In genomic region chr7:141014091-141014490, GRCh38 we compare ENCODE assay signal across 8 cellular contexts. TPM values are rescaled to one million over a fixed set of nuclear protein-coding genes. Genes with fewer than 3 reads are reported as not detected.
DNase-seq lines count a peak whose midpoint lies in the region; ATAC-seq and TF ChIP-seq lines count a peak whose summit lies in the region.

No MANE protein-coding gene starts in this region.

- H3K9me3 Mint-ChIP-seq in natural killer cell, result no peaks in the 10 kb centered on the region

- peaks cover 3% of the 10 kb centered on the region; the same call in 1 of the 2 replicates for H3K27me3 ChIP-seq in DOHH2 (ENCODE audit: control insufficient read depth, low read length)
- no peaks in the 10 kb centered on the region for H3K27me3 ChIP-seq in H7 (ENCODE audit: control insufficient read depth, insufficient read depth, low read length)
- no peaks in the 10 kb centered on the region for H3K27me3 ChIP-seq in endocrine pancreas (ENCODE audit: control insufficient read depth, insufficient read depth, low read length)

- intact Hi-C loops in OCI-LY7 (cut with micrococcal nuclease; ENCODE audit: unreplicated experiment) (loop anchor here (1.0 to 10.0 kb wide), 8 partner anchors 90 to 839 kb away; partner anchors contain the start of genes BRAF, KDM7A, MKRN1 and NDUFB2), natural killer cell (cut with micrococcal nuclease) (loop anchor here (5.0 to 10.0 kb wide), 3 partner anchors 297 to 839 kb away; partner anchors contain the start of genes KDM7A and NDUFB2)

- H3K4me3 Mint-ChIP-seq in natural killer cell, result peak overlapping the region; percentile 97

- ATAC-seq in natural killer cell, result no peak

- H3K36me3 ChIP-seq in DOHH2 (ENCODE audit: control insufficient read depth, low read length) (peaks cover 37% of the 10 kb centered on the region), H7 (replicated peaks; ENCODE audit: control insufficient read depth, insufficient read depth, low read length) (no peaks in the 10 kb centered on the region), OCI-LY7 (ENCODE audit: insufficient read depth, low read length) (peaks cover 16% of the 10 kb centered on the region), endocrine pancreas (ENCODE audit: control insufficient read depth, insufficient read depth, low read length) (no peaks in the 10 kb centered on the region)

- no TSS peak for BruUV-seq in OCI-LY7 (replicated peaks; lab: Mats Ljungman, UMichigan)

- peaks cover 42 to 44% of the 10 kb centered on the region in 2 donors for H3K4me1 Mint-ChIP-seq in natural killer cell

- peak overlapping the region; percentile 99 to 100 for H3K27ac Mint-ChIP-seq in natural killer cell

- peak overlapping the region; percentile 81 for H2AFZ ChIP-seq in OCI-LY7 (ENCODE audit: low read length)

- peak overlapping the region; percentile 78 for H3K9ac ChIP-seq in endocrine pancreas (ENCODE audit: control insufficient read depth, insufficient read depth, low read length)

- H3K4me1 ChIP-seq in DOHH2 (ENCODE audit: control insufficient read depth, low read length) (peaks cover 27% of the 10 kb centered on the region), OCI-LY7 (ENCODE audit: insufficient read depth, low read length, poor library complexity, severe bottlenecking) (peaks cover 20% of the 10 kb centered on the region), endocrine pancreas (ENCODE audit: control insufficient read depth, insufficient read depth, low read length) (peaks cover 27% of the 10 kb centered on the region)

- POLR2A ChIA-PET in OCI-LY7 (lab: Charles Lee), result interaction anchor here (0.5 to 2.0 kb wide), 10 partner anchors 9 to 558 kb away, joined by 3 to 9 read pairs (median 4); partner anchors contain the start of gene AGK

- no peak for TF ChIP-seq CTCF in DOHH2 (IDR thresholded peaks at IDR 0.05; ENCODE audit: low read depth, low read length, poor library complexity, severe bottlenecking)
- TF ChIP-seq CTCF in OCI-LY7 (conservative IDR thresholded peaks at IDR 0.05; ENCODE audit: low read length), result no peak
- TF ChIP-seq CTCF in natural killer cell (IDR thresholded peaks at IDR 0.05), result no peak

- CTCF ChIA-PET in OCI-LY7 (lab: Charles Lee; ENCODE audit: unreplicated experiment), result interaction anchor here (0.9 to 1.1 kb wide), 2 partner anchors 11 to 311 kb away, joined by 5 read pairs; no protein-coding TSS in a partner anchor

- H3F3A ChIP-seq in DOHH2 (ENCODE audit: control insufficient read depth, insufficient read depth), result 0 out of 2 replicates have a peak, but pooled peaks cover 3% of the 10 kb centered on the region

- DNase-seq in H7, result no peak
- no peak for DNase-seq in OCI-LY7 (ENCODE audit: low spot score)
- DNase-seq in natural killer cell, result no peak
- DNase-seq in D341Med (ENCODE audit: low spot score), result no peak
- no peak for DNase-seq in HuH-7 (ENCODE audit: low spot score)
- no peak for DNase-seq in islet precursor cell

- peaks cover 16 to 26% of the 10 kb centered on the region in 2 donors for H3K27me3 Mint-ChIP-seq in natural killer cell (ENCODE audit: low read depth in 2 of 2)

- peak overlapping the region; percentile 91 for H3K4me3 ChIP-seq in DOHH2 (ENCODE audit: low read length)
- H3K4me3 ChIP-seq in H7 (ENCODE audit: insufficient read depth, low read depth, low read length), result peak overlapping the region; percentile 58
- peak overlapping the region; percentile 87 for H3K4me3 ChIP-seq in OCI-LY7 (ENCODE audit: low read depth, low read length, poor library complexity, severe bottlenecking)
- peak overlapping the region; percentile 92 for H3K4me3 ChIP-seq in endocrine pancreas (ENCODE audit: control insufficient read depth, insufficient read depth, low read length)

- H3K9me2 ChIP-seq in DOHH2 (replicated peaks; ENCODE audit: control insufficient read depth, low read length), result no peaks in the 10 kb centered on the region
- no peaks in the 10 kb centered on the region for H3K9me2 ChIP-seq in OCI-LY7 (ENCODE audit: insufficient read depth, low read length)

- peak overlapping the region; percentile 82 for H3K4me2 ChIP-seq in DOHH2 (ENCODE audit: low read length)
- H3K4me2 ChIP-seq in OCI-LY7 (ENCODE audit: low read length), result peak overlapping the region; percentile 99

- H3K9me3 ChIP-seq in DOHH2 (ENCODE audit: control insufficient read depth, insufficient read depth, low read length) (no peaks in the 10 kb centered on the region), OCI-LY7 (ENCODE audit: low read length) (no peaks in the 10 kb centered on the region), endocrine pancreas (ENCODE audit: control insufficient read depth, low read length) (no peaks in the 10 kb centered on the region)

- H4K20me1 ChIP-seq in DOHH2 (ENCODE audit: control insufficient read depth, insufficient read depth, low read depth, low read length) (no peaks in the 10 kb centered on the region), OCI-LY7 (ENCODE audit: insufficient read depth, low read length) (peaks cover 6% of the 10 kb centered on the region; the same call in 1 of the 2 replicates)

- H3K79me2 ChIP-seq in DOHH2 (ENCODE audit: control insufficient read depth, low read length) (peaks cover 44% of the 10 kb centered on the region), OCI-LY7 (ENCODE audit: insufficient read depth, low read depth, low read length) (peaks cover 11% of the 10 kb centered on the region; the same call in 1 of the 2 replicates)

- H3K36me3 Mint-ChIP-seq in natural killer cell, result no peaks in the 10 kb centered on the region

- H3K27ac ChIP-seq in DOHH2 (ENCODE audit: low read depth, low read length) (peak overlapping the region; percentile 61), OCI-LY7 (ENCODE audit: low read depth, low read length, poor library complexity, severe bottlenecking) (peak overlapping the region; percentile 69)

RNA-seq across cellular contexts. Expression of gene MRPS33, which starts 0.7 kb away (rescaled TPM):
- 51.0 and 61.0 TPM in 2 replicates for total RNA-seq in H7 (2014; rRNA removed; shearing (Covaris generic))
- total RNA-seq in OCI-LY7 (2014; rRNA removed; shearing (Covaris generic)), result 21.1 and 42.0 TPM in 2 replicates
- 71.9 and 78.2 TPM in 2 replicates for total RNA-seq in OCI-LY7 (2022)
- 10 to 100 TPM; 12.8 to 14.1 (median 13.7) TPM for total RNA-seq in natural killer cell

RNA-seq across cellular contexts. Expression of gene TMEM178B, which starts 59.8 kb away (rescaled TPM):
- total RNA-seq in H7 (2014; rRNA removed; shearing (Covaris generic)), result 1.1 and 1.4 TPM in 2 replicates
- total RNA-seq in OCI-LY7 (2014; rRNA removed; shearing (Covaris generic)), result not detected in 2 replicates
- total RNA-seq in OCI-LY7 (2022), result not detected in 2 replicates
- total RNA-seq in natural killer cell, result not detected
